18 cellular contexts compared by ENCODE assay signal in the genomic region with DNA sequence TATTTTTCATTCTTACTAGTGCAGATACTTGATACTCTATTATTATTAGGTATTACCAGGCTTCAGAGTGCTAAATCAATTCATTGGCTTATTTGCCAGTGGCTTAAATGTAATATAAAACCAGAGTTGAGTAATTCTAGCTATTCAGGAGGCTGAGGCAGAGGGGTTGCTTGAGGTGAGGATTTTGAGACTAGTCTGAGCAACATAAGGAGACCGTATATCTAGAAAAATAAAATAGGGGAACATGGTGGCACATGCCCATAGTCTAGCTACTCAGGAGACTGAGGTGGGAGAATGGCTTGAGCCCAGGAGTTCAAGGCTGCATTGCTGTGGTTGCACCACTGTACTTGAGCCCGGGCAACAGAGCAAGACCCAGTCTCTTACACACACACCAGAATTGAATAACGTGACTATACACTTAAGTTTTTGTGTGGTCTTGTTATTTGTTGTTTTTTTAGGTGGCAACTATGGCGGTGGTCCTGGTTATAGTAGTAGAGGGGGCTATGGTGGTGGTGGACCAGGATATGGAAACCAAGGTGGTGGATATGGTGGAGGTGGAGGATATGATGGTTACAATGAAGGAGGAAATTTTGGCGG. TPM values are rescaled to one million over a fixed set of nuclear protein-coding genes. Genes with fewer than 3 reads are reported as not detected.
A peak's percentile ranks its signal among the peaks of the same experiment; 100 is the strongest.
DNase-seq lines count a peak whose midpoint lies in the region; ATAC-seq, FAIRE-seq and TF ChIP-seq lines count a peak whose summit lies in the region.
"Had no signal": no experiment of that assay in that cellular context is flagged by ENCODE, and none has a peak within 500 bp of the region (broad histone marks: within the 10 kb centered on the region; RNA-seq: fewer than 3 reads in every experiment).

No MANE protein-coding gene starts in this region.

- H4K8ac ChIP-seq in mesenchymal stem cell (ENCODE audit: low read length): no peak overlapping the region

- H3K4me1 Mint-ChIP-seq in CD8-positive, alpha-beta T cell (ENCODE audit: low read depth): peaks cover 68% of the 10 kb centered on the region
- H3K4me1 Mint-ChIP-seq in activated CD8-positive, alpha-beta T cell treated with anti-CD3 and anti-CD28 coated beads for 36 hours (ENCODE audit: low read depth): peaks cover 50% of the 10 kb centered on the region

- H2BK5ac ChIP-seq in mesenchymal stem cell (ENCODE audit: low read depth, low read length, poor library complexity, severe bottlenecking): no peak overlapping the region

- no peak overlapping the region for H3K23ac ChIP-seq in mesenchymal stem cell (ENCODE audit: low read length in 2 of 2)

- no peak overlapping the region for H4K91ac ChIP-seq in mesenchymal stem cell (ENCODE audit: low read length)

- H3K36me3 ChIP-seq in CD8-positive, alpha-beta T cell (ENCODE audit: insufficient read depth, low read length): peaks cover 42% of the 10 kb centered on the region
- H3K36me3 ChIP-seq in mesenchymal stem cell (ENCODE audit: control insufficient read depth in 1 of 2, insufficient read depth in 2 of 2, low read depth in 1 of 2, low read length in 2 of 2): peaks cover 13 to 75% of the 10 kb centered on the region in 2 experiments

- H3K27ac Mint-ChIP-seq in CD8-positive, alpha-beta T cell: peak overlapping the region; percentile 81
- peak overlapping the region; percentile 83 for H3K27ac Mint-ChIP-seq in activated CD8-positive, alpha-beta T cell treated with anti-CD3 and anti-CD28 coated beads for 36 hours

- H3K27ac ChIP-seq in A549 (no peak overlapping the region), mesenchymal stem cell (ENCODE audit: low read length, poor library complexity, severe bottlenecking) (no peak overlapping the region)
- no peak overlapping the region for H3K27ac ChIP-seq in CD8-positive, alpha-beta T cell (ENCODE audit: low read depth, low read length)
- H3K27ac ChIP-seq: BLaER1, thoracic aorta had no signal

- H3K9me3 Mint-ChIP-seq in CD8-positive, alpha-beta T cell: no peaks in the 10 kb centered on the region
- no peaks in the 10 kb centered on the region for H3K9me3 Mint-ChIP-seq in activated CD8-positive, alpha-beta T cell treated with anti-CD3 and anti-CD28 coated beads for 36 hours
- H3K9me3 Mint-ChIP-seq: T-helper 1 cell treated with Interleukin-12 subunit alpha and Interleukin-12 subunit beta and Interleukin-4 antibody, amounts not matched to agents 30 μg/mL and 1 μg/mL, for 36 hours had no signal

- H3K9me3 ChIP-seq in A549: no peaks in the 10 kb centered on the region
- H3K9me3 ChIP-seq in CD8-positive, alpha-beta T cell (ENCODE audit: low read length): no peaks in the 10 kb centered on the region
- H3K9me3 ChIP-seq in mesenchymal stem cell (ENCODE audit: control insufficient read depth, low read length): no peaks in the 10 kb centered on the region
- H3K9me3 ChIP-seq: BLaER1, thoracic aorta had no signal

- ATAC-seq in A549: no peak
- ATAC-seq in CD8-positive, alpha-beta T cell: no peak
- ATAC-seq in activated CD8-positive, alpha-beta T cell treated with anti-CD3 and anti-CD28 coated beads for 36 hours: no peak

- H3K4me3 Mint-ChIP-seq in CD8-positive, alpha-beta T cell: peak overlapping the region; percentile 37
- peak overlapping the region; percentile 45 for H3K4me3 Mint-ChIP-seq in activated CD8-positive, alpha-beta T cell treated with anti-CD3 and anti-CD28 coated beads for 36 hours

- intact Hi-C loops in CD8-positive, alpha-beta T cell (cut with DNase I, micrococcal nuclease): loop anchor here in 1 of 2 experiments (2.0 kb wide), 1 partner anchor 15 kb away; no protein-coding TSS in a partner anchor
- intact Hi-C loops in activated CD8-positive, alpha-beta T cell treated with anti-CD3 and anti-CD28 coated beads for 36 hours (cut with micrococcal nuclease): no loop called here

- no peak overlapping the region for H2AK5ac ChIP-seq in mesenchymal stem cell (ENCODE audit: low read length, severe bottlenecking)

- CTCF ChIA-PET in A549 (lab: Yijun Ruan, JAX): interaction anchor here (1.4 kb wide), 1 partner anchor 9 kb away, joined by 3 read pairs; no protein-coding TSS in a partner anchor
- CTCF ChIA-PET in CD8-positive, alpha-beta T cell (lab: Charles Lee): interaction anchor here (0.9 to 2.2 kb wide), 2 partner anchors 24 to 53 kb away, joined by 5 to 6 read pairs; no protein-coding TSS in a partner anchor
- CTCF ChIA-PET in activated CD8-positive, alpha-beta T cell treated with anti-CD3 and anti-CD28 coated beads for 36 hours (lab: Charles Lee): interaction anchor here (1.7 to 2.5 kb wide), 2 partner anchors 12 to 52 kb away, joined by 4 to 10 read pairs; no protein-coding TSS in a partner anchor

- WGBS in A549 (ENCODE audit: missing lambda C conversion rate): 91% methylated on average over 5 of the region's 5 CpGs
- 95% methylated on average over 4 of the region's 5 CpGs for WGBS in mesenchymal stem cell

- H3K79me1 ChIP-seq in mesenchymal stem cell (replicated peaks; ENCODE audit: low read length, poor library complexity, severe bottlenecking): peaks cover 2% of the 10 kb centered on the region

- H3K18ac ChIP-seq in mesenchymal stem cell (ENCODE audit: low read depth in 1 of 2, low read length in 2 of 2): no peak overlapping the region

- H3K4me2 ChIP-seq in A549 (peak overlapping the region; percentile 13; the same call in 1 of the 3 replicates), mesenchymal stem cell (ENCODE audit: low read length, poor library complexity, severe bottlenecking) (no peak overlapping the region)
- H3K4me2 ChIP-seq: BLaER1 had no signal

- peak overlapping the region; percentile 99 for H3K9ac ChIP-seq in mesenchymal stem cell (ENCODE audit: low read length)
- H3K9ac ChIP-seq: BLaER1 had no signal

- H3K14ac ChIP-seq in mesenchymal stem cell (ENCODE audit: low read length in 2 of 2): no peak overlapping the region

- H2BK15ac ChIP-seq in mesenchymal stem cell (ENCODE audit: low read depth, poor library complexity, severe bottlenecking): no peak overlapping the region

- no peak for TF ChIP-seq POLR2A in A549 (IDR thresholded peaks at IDR 0.05; ENCODE audit: low read length)

- DNase-seq in A549 (ENCODE audit: low read depth in 1 of 2, low spot score in 1 of 2) (no peak), mesenchymal stem cell (no peak), CD1c-positive myeloid dendritic cell (ENCODE audit: extremely low spot score) (no peak), NCI-H1436 (lab: John Stamatoyannopoulos, UW) (no peak), COLO668 (lab: John Stamatoyannopoulos, UW; ENCODE audit: unreplicated experiment) (no peak), foreskin melanocyte (no peak)
- DNase-seq in CD8-positive, alpha-beta T cell: no peak
- no peak for DNase-seq in activated CD8-positive, alpha-beta T cell treated with anti-CD3 and anti-CD28 coated beads for 36 hours
- DNase-seq: activated CD4-positive, alpha-beta T cell treated with anti-CD3 and anti-CD28 coated beads for 48 hours; central memory CD4-positive, alpha-beta T cell; midbrain; NCI-H1694 treated with DMSO at 0.1 percent for 48 hours; NCI-H510A treated with DMSO at 0.1 percent for 48 hours; posterior cingulate gyrus had no signal

- H3K4me1 ChIP-seq in A549 (peaks cover 46% of the 10 kb centered on the region; the same call in 2 of the 3 replicates), mesenchymal stem cell (ENCODE audit: control insufficient read depth, insufficient read depth, low read depth, low read length) (no peaks in the 10 kb centered on the region)
- H3K4me1 ChIP-seq in CD8-positive, alpha-beta T cell (ENCODE audit: insufficient read depth, low read length): peaks cover 60% of the 10 kb centered on the region

- TF ChIP-seq EP300 in A549 (IDR thresholded peaks at IDR 0.05): no peak

- no peaks in the 10 kb centered on the region for H3K27me3 ChIP-seq in CD8-positive, alpha-beta T cell (ENCODE audit: insufficient read depth, low read length)
- H3K27me3 ChIP-seq in mesenchymal stem cell (ENCODE audit: control insufficient read depth in 1 of 2, insufficient read depth in 1 of 2, low read length in 2 of 2): no peaks in the 10 kb centered on the region
- H3K27me3 ChIP-seq: BLaER1 had no signal

- H3K27me3 Mint-ChIP-seq in CD8-positive, alpha-beta T cell (ENCODE audit: low read depth): no peaks in the 10 kb centered on the region
- H3K27me3 Mint-ChIP-seq in activated CD8-positive, alpha-beta T cell treated with anti-CD3 and anti-CD28 coated beads for 36 hours: no peaks in the 10 kb centered on the region

- no peak overlapping the region for H2BK120ac ChIP-seq in mesenchymal stem cell (ENCODE audit: low read depth, low read length)

- TF ChIP-seq RAD21 in A549 (conservative IDR thresholded peaks at IDR 0.05 in 1 of 2, IDR thresholded peaks at IDR 0.05 in 1 of 2): no peak

- POLR2A ChIA-PET in A549 (lab: Yijun Ruan, JAX): no interaction called here
- POLR2A ChIA-PET in CD8-positive, alpha-beta T cell (lab: Charles Lee): interaction anchor here (0.8 to 2.4 kb wide), 4 partner anchors 9 to 46 kb away, joined by 3 to 13 read pairs (median 4); no protein-coding TSS in a partner anchor
- POLR2A ChIA-PET in activated CD8-positive, alpha-beta T cell treated with anti-CD3 and anti-CD28 coated beads for 36 hours (lab: Charles Lee): interaction anchor here (0.6 to 1.5 kb wide), 8 partner anchors 10 to 48 kb away, joined by 3 to 7 read pairs (median 4); partner anchors contain the start of gene NFE2L2

- no peak overlapping the region for H2AFZ ChIP-seq in mesenchymal stem cell (ENCODE audit: low read depth, low read length)

- TF ChIP-seq CTCF in A549 (IDR thresholded peaks at IDR 0.05): no peak
- no peak for TF ChIP-seq CTCF in CD8-positive, alpha-beta T cell (IDR thresholded peaks at IDR 0.05)
- no peak for TF ChIP-seq CTCF in activated CD8-positive, alpha-beta T cell treated with anti-CD3 and anti-CD28 coated beads for 36 hours (IDR thresholded peaks at IDR 0.05)

- H3K4me3 ChIP-seq in A549: no peak overlapping the region
- H3K4me3 ChIP-seq in CD8-positive, alpha-beta T cell (ENCODE audit: low read depth, low read length): no peak overlapping the region
- no peak overlapping the region for H3K4me3 ChIP-seq in mesenchymal stem cell (ENCODE audit: insufficient read depth in 1 of 2, low read depth in 1 of 2, low read length in 2 of 2)
- H3K4me3 ChIP-seq: BLaER1, thoracic aorta had no signal

- no peak overlapping the region for H3K4ac ChIP-seq in mesenchymal stem cell (ENCODE audit: low read depth in 1 of 2, low read length in 2 of 2)

- H2BK12ac ChIP-seq in mesenchymal stem cell (ENCODE audit: low read length in 2 of 2): no peak overlapping the region

- H3K36me3 Mint-ChIP-seq in CD8-positive, alpha-beta T cell: peaks cover 81% of the 10 kb centered on the region
- H3K36me3 Mint-ChIP-seq in activated CD8-positive, alpha-beta T cell treated with anti-CD3 and anti-CD28 coated beads for 36 hours (ENCODE audit: low read depth): peaks cover 81% of the 10 kb centered on the region

- no peak for FAIRE-seq in A549 (lab: Jason Lieb, UNC)
- FAIRE-seq: RCC 7860 had no signal

RNA-seq across cellular contexts. Expression of gene HNRNPA3, which starts 4.8 kb away (rescaled TPM):
- polyA plus RNA-seq in A549 (2011; rRNA removed) (250 and 357 TPM in 2 replicates), A549 (2017; fragmentation: RNase III; extraction: RNeasy Plus Mini Kit Qiagen cat#74134 plus additional on column Dnase treatment) (714 to 805 TPM (median 755 TPM) in 3 replicates)
- polyA plus RNA-seq in A549 (2012; cell fraction: cytosol; rRNA removed): 101 and 131 TPM in 2 replicates
- polyA plus RNA-seq in A549 (2012; cell fraction: nucleus; rRNA removed): 27.7 and 52.1 TPM in 2 replicates
- 32.7 and 35.5 TPM in 2 replicates for polyA minus RNA-seq in A549 (2011; rRNA and poly(A)+ RNA removed)
- 100 to 1,000 TPM; 144 to 160 TPM for total RNA-seq in CD8-positive, alpha-beta T cell
- 100 to 1,000 TPM; 292 to 308 TPM for total RNA-seq in activated CD8-positive, alpha-beta T cell treated with anti-CD3 and anti-CD28 coated beads for 36 hours
- 192 TPM for polyA plus RNA-seq in mesenchymal stem cell (2013, experiment 1 of 2)
- polyA plus RNA-seq in mesenchymal stem cell (2013, experiment 2 of 2): 202 TPM

RNA-seq across cellular contexts. Expression of gene NFE2L2, which starts 47.2 kb away (rescaled TPM):
- polyA plus RNA-seq in A549 (2011; rRNA removed): 146 and 162 TPM in 2 replicates
- polyA plus RNA-seq in A549 (2012; cell fraction: cytosol; rRNA removed): 39.8 and 49.5 TPM in 2 replicates
- 31.1 and 38.8 TPM in 2 replicates for polyA plus RNA-seq in A549 (2012; cell fraction: nucleus; rRNA removed)
- 61.0 to 65.8 TPM (median 62.0 TPM) in 3 replicates for polyA plus RNA-seq in A549 (2017; fragmentation: RNase III; extraction: RNeasy Plus Mini Kit Qiagen cat#74134 plus additional on column Dnase treatment)
- 168 and 177 TPM in 2 replicates for polyA minus RNA-seq in A549 (2011; rRNA and poly(A)+ RNA removed)
- 10 to 100 TPM; 81.7 to 88.7 TPM for total RNA-seq in CD8-positive, alpha-beta T cell
- total RNA-seq in activated CD8-positive, alpha-beta T cell treated with anti-CD3 and anti-CD28 coated beads for 36 hours: 10 to 100 TPM; 57.3 to 57.6 TPM
- polyA plus RNA-seq in mesenchymal stem cell (2013, experiment 1 of 2): 73.3 TPM
- 78.2 TPM for polyA plus RNA-seq in mesenchymal stem cell (2013, experiment 2 of 2)
